2 cellular contexts compared by ENCODE assay signal in the genomic region with DNA sequence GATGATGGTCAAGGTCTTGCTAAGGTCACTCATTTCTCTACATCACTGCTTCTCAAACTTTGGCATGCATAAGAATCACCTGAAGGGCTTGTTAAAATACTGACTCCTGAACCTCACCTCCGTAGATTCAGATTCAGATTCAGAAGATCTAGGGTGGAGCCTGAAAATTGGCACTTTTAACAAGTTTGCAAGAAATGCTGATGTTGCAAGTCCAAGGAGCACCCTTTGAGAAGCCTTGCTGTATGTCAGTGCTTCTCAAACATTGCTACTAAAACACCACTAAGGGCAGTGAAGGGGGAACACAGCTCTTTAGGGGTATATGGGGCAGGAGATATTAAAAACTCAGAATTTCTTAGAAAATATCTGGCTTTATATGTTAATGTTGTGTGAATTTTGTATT.
TF ChIP-seq lines count a peak whose summit lies in the region.

No MANE protein-coding gene starts in this region.

TF ChIP-seq in HepG2, 621 proteins besides CTCF, POLR2A, EP300 and RAD21:
- TF ChIP-seq MAFK (conservative IDR thresholded peaks at IDR 0.05 in 1 of 2, IDR thresholded peaks at IDR 0.05 in 1 of 2; ENCODE audit: low read length in 2 of 2) (peak; percentile 47 to 84; a peak in 3 of 4 replicates), ZFP82 (CRISPR knock-in tag; IDR thresholded peaks at IDR 0.05; ENCODE audit: borderline replicate concordance) (no peak), MAFF (IDR thresholded peaks at IDR 0.05; ENCODE audit: low read depth, low read length) (peak; percentile 71)

TF ChIP-seq in K562, 482 proteins besides CTCF, POLR2A, EP300 and RAD21:
- TF ChIP-seq MEF2A (IDR thresholded peaks at IDR 0.05; ENCODE audit: control insufficient read depth, low read depth, low read length) (no peak), C11orf30 (IDR thresholded peaks at IDR 0.05; ENCODE audit: low read depth) (peak; percentile 18; the same call in 1 of the 2 replicates)
